In the genomic region with DNA sequence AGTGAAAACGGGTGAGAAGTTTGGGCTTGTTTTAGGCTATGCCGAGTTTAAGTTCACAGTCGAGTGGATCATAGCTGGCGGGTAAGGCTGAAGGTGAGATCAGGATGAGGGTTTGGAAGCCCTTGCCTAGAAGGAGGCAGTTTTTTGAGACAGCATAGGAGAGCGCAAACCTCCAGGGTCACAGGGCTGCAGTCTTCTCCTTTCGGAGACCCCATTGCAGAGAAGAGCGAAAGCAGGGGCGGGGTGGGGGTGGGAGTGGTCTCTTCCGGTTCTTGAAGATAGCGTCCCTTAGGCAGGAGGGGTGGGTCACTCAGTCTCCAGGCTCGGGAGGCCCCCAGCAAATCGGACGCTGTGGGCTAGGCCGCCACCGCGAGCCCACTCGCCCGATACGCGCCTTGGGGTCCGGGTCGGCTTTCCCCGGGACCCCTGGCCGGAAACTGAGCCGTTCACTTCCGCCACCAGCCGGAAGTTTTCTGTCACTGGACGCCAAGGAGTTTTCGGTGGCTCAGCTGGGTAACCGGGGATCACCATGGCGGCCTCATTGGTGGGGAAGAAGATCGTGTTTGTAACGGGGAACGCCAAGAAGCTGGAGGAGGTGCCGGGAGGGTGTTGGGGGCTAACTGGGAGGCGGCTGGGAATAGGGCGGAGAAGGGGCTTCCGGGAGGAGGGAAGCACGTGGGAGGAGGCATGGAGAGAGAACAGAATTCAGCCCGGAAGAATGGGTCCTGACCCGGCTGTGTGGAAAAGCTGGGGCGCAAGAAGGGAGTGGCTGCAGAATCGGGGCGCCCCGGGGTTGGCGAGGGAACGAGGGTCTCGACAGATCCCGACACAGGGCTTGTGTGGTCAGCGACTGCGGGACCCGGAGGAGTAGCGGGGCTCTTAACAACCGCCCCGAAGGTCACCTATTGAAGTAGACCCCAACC, we compare ENCODE assay signal across 8 cellular contexts. TPM values are rescaled to one million over a fixed set of nuclear protein-coding genes. Genes with fewer than 3 reads are reported as not detected.
DNase-seq lines count a peak whose midpoint lies in the region; ATAC-seq and TF ChIP-seq lines count a peak whose summit lies in the region.

TSS of gene ITPA (plus strand) at position 476 of the 923 bp plus-strand sequence. CDS start at position 530, 54 bp downstream.

- no peak for TF ChIP-seq CTCF in MM.1S (IDR thresholded peaks at IDR 0.05; ENCODE audit: low read length)
- TF ChIP-seq CTCF in breast epithelium (IDR thresholded peaks at IDR 0.05): no peak

- H3K27ac ChIP-seq in MM.1S (ENCODE audit: low read length): no peak within 1 kb of the TSS
- peak within 1 kb of the TSS; percentile 87 to 92 for H3K27ac ChIP-seq in breast epithelium
- peak within 1 kb of the TSS; percentile 59 to 99 (median 92) for H3K27ac ChIP-seq in skin epidermis

- H3K4me1 ChIP-seq in MM.1S (ENCODE audit: low read length) (peaks cover 5% of the 10 kb centered on the region; the same call in 1 of the 2 replicates), breast epithelium (no peaks in the 10 kb centered on the region)

- ATAC-seq in GM21367 (IDR thresholded peaks at IDR 0.05; ENCODE audit: unreplicated experiment): no peak

- H3K4me3 ChIP-seq in MM.1S (ENCODE audit: low read length) (peak within 1 kb of the TSS; percentile 76), breast epithelium (peak within 1 kb of the TSS; percentile 86 to 95 (median 88)), skin epidermis (peak within 1 kb of the TSS; percentile 67 to 86 (median 79))

- H3K79me2 ChIP-seq in MM.1S (ENCODE audit: low read length): peaks cover 30% of the 10 kb centered on the region

- no peaks in the 10 kb centered on the region for H3K27me3 ChIP-seq in MM.1S (replicated peaks; ENCODE audit: insufficient read depth, low read length)
- no peaks in the 10 kb centered on the region for H3K27me3 ChIP-seq in breast epithelium

- H3K36me3 ChIP-seq in MM.1S (replicated peaks; ENCODE audit: insufficient read depth, low read length): no peaks in the 10 kb centered on the region
- H3K36me3 ChIP-seq in breast epithelium: no peaks in the 10 kb centered on the region

- no peak for TF ChIP-seq POLR2A in breast epithelium (IDR thresholded peaks at IDR 0.05)

- peak within 1 kb of the TSS; percentile 74 for H2AFZ ChIP-seq in MM.1S (ENCODE audit: low read length)

- H3K9me2 ChIP-seq in MM.1S (replicated peaks; ENCODE audit: insufficient read depth, low read length): no peaks in the 10 kb centered on the region

- peak within 1 kb of the TSS; percentile 64 for H3K9ac ChIP-seq in MM.1S (ENCODE audit: low read length)

- no peaks in the 10 kb centered on the region for H3F3A ChIP-seq in MM.1S (ENCODE audit: insufficient read depth, low read length)

- H3K9me3 ChIP-seq in MM.1S (replicated peaks; ENCODE audit: insufficient read depth, low read length) (no peaks in the 10 kb centered on the region), breast epithelium (no peaks in the 10 kb centered on the region)

- intact Hi-C loops in breast epithelium (cut with DNase I; ENCODE audit: low total_unique reads): no loop called here

- peak within 1 kb of the TSS; percentile 76 for H3K4me2 ChIP-seq in MM.1S (ENCODE audit: low read depth, low read length)

- no peaks in the 10 kb centered on the region for H4K20me1 ChIP-seq in MM.1S (ENCODE audit: insufficient read depth, low read length)

- DNase-seq in NK-92 treated with Interleukin-12 subunit alpha and Interleukin-12 subunit beta, amount 100 ng/mL, for 24 hours (lab: John Stamatoyannopoulos, UW): peak; percentile 30
- no peak for DNase-seq in NK-92 (lab: John Stamatoyannopoulos, UW; ENCODE audit: unreplicated experiment)
- DNase-seq in MM.1S: peak; percentile 52
- peak; percentile 67 for DNase-seq in UCSD-AML1 (lab: John Stamatoyannopoulos, UW; ENCODE audit: unreplicated experiment)
- no peak for DNase-seq in breast epithelium (ENCODE audit: low spot score in 2 of 2)
- peak; percentile 73 for DNase-seq in iPS-NIHi7 (ENCODE audit: extremely low spot score)

RNA-seq across cellular contexts. Expression of gene ITPA, which starts in this region (rescaled TPM):
- 10 to 100 TPM; 35.2 to 43.6 (median 39.1) TPM for total RNA-seq in breast epithelium

Comparison
In these comparisons a context has a peak if more than half of its experiments do, and no peak if none do; other contexts are left out.
1. DNase-seq: peak in NK-92 treated with Interleukin-12 subunit alpha and Interleukin-12 subunit beta, amount 100 ng/mL, for 24 hours (single experiment), MM.1S (single experiment), UCSD-AML1 (single experiment) and iPS-NIHi7 (single experiment); none in NK-92 (single experiment) and breast epithelium (0 of 2).
2. Peak in every context shown above with its lines, with median percentiles within 50 percentile points of each other: H3K4me3 ChIP-seq.